ENCODE assay signal across 18 cellular contexts in genomic region chr10:112082134-112082533, GRCh38.
DNase-seq lines count a peak whose midpoint lies in the region; ATAC-seq and TF ChIP-seq lines count a peak whose summit lies in the region.
"Had no signal": no experiment of that assay in that cellular context is flagged by ENCODE, and none has a peak within 500 bp of the region (broad histone marks: within the 10 kb centered on the region; RNA-seq: fewer than 3 reads in every experiment).

No MANE protein-coding gene starts in this region.

- DNase-seq in DMS79 treated with DMSO at 0.1 percent for 48 hours (lab: John Stamatoyannopoulos, UW) (peak; percentile 33), DMS79 (lab: John Stamatoyannopoulos, UW) (no peak), NCI-H1105 treated with DMSO at 0.1 percent for 48 hours (lab: John Stamatoyannopoulos, UW) (peak; percentile 89), fibroblast of villous mesenchyme (ENCODE audit: low read depth) (peak; percentile 90), retinal pigment epithelial cell (ENCODE audit: low read depth) (peak; percentile 82), CD1c-positive myeloid dendritic cell (ENCODE audit: extremely low spot score) (no peak)
- no peak for DNase-seq in CD8-positive, alpha-beta T cell
- DNase-seq: activated CD4-positive, alpha-beta T cell treated with anti-CD3 and anti-CD28 coated beads, Interleukin-2, amount 50 U/mL, for 48 hours; activated naive CD8-positive, alpha-beta T cell treated with anti-CD3 and anti-CD28 coated beads, Interleukin-2, amount 10 ng/mL, durations not matched to agents 7 days and 5 days; activated T-cell treated with anti-CD3 and anti-CD28 coated beads, Interleukin-2, amount 50 U/mL, for 24 hours; effector memory CD8-positive, alpha-beta T cell; NCI-H1436; NCI-H526 treated with DMSO at 0.1 percent for 48 hours; upper lobe of right lung had no signal

- H3K4me3 ChIP-seq in fibroblast of villous mesenchyme (ENCODE audit: low read depth, low read length) = no peak overlapping the region
- no peak overlapping the region for H3K4me3 ChIP-seq in retinal pigment epithelial cell (ENCODE audit: low read length)
- H3K4me3 ChIP-seq in CD8-positive, alpha-beta T cell (ENCODE audit: low read depth, low read length) = no peak overlapping the region
- H3K4me3 ChIP-seq: A549, HAP-1, upper lobe of right lung had no signal

- H3K4me1 ChIP-seq in CD8-positive, alpha-beta T cell (ENCODE audit: insufficient read depth, low read length) = no peaks in the 10 kb centered on the region
- H3K4me1 ChIP-seq: A549, HAP-1, upper lobe of right lung had no signal

- H3K27me3 Mint-ChIP-seq in CD8-positive, alpha-beta T cell (ENCODE audit: low read depth) = peaks cover 22% of the 10 kb centered on the region

- H3K27ac ChIP-seq in CD8-positive, alpha-beta T cell (ENCODE audit: low read depth, low read length) = no peak overlapping the region
- H3K27ac ChIP-seq: A549, upper lobe of right lung had no signal

- H3K36me3 ChIP-seq in CD8-positive, alpha-beta T cell (ENCODE audit: insufficient read depth, low read length) = no peaks in the 10 kb centered on the region
- H3K36me3 ChIP-seq: HAP-1, upper lobe of right lung had no signal

- intact Hi-C loops in CD8-positive, alpha-beta T cell (cut with DNase I, micrococcal nuclease) = no loop called here

- H3K9me3 ChIP-seq in CD8-positive, alpha-beta T cell (ENCODE audit: low read length) = no peaks in the 10 kb centered on the region
- H3K9me3 ChIP-seq: A549, HAP-1, upper lobe of right lung had no signal

- H3K27me3 ChIP-seq in CD8-positive, alpha-beta T cell (ENCODE audit: insufficient read depth, low read length) = no peaks in the 10 kb centered on the region
- H3K27me3 ChIP-seq: upper lobe of right lung had no signal

- H3K4me1 Mint-ChIP-seq in CD8-positive, alpha-beta T cell (ENCODE audit: low read depth) = no peaks in the 10 kb centered on the region
- H3K4me1 Mint-ChIP-seq: activated naive CD8-positive, alpha-beta T cell treated with anti-CD3 and anti-CD28 coated beads, Interleukin-2, amount 10 ng/mL, durations not matched to agents 7 days and 5 days; stimulated activated effector memory CD8-positive, alpha-beta T cell treated with anti-CD3 and anti-CD28 coated beads, Interleukin-12 subunit alpha, Interleukin-12 subunit beta, amount 100 ng/mL, for 72 hours had no signal

- CTCF ChIA-PET in CD8-positive, alpha-beta T cell (lab: Charles Lee) = interaction anchor here (1.5 kb wide), 1 partner anchor 9 kb away, joined by 5 read pairs; no protein-coding TSS in a partner anchor

- H3K27ac Mint-ChIP-seq in CD8-positive, alpha-beta T cell = no peak overlapping the region
- H3K27ac Mint-ChIP-seq: activated naive CD8-positive, alpha-beta T cell treated with anti-CD3 and anti-CD28 coated beads, Interleukin-2, amount 10 ng/mL, durations not matched to agents 7 days and 5 days; activated T-cell treated with anti-CD3 and anti-CD28 coated beads, Interleukin-2, amount 50 U/mL, for 24 hours; effector memory CD8-positive, alpha-beta T cell; stimulated activated effector memory CD8-positive, alpha-beta T cell treated with anti-CD3 and anti-CD28 coated beads, Interleukin-12 subunit alpha, Interleukin-12 subunit beta, amount 100 ng/mL, for 72 hours had no signal

- ATAC-seq in CD8-positive, alpha-beta T cell = no peak
- ATAC-seq in GM21390 (IDR thresholded peaks at IDR 0.05; ENCODE audit: unreplicated experiment) = no peak
- ATAC-seq: A549; effector memory CD8-positive, alpha-beta T cell; stimulated activated effector memory CD8-positive, alpha-beta T cell treated with anti-CD3 and anti-CD28 coated beads, Interleukin-12 subunit alpha, Interleukin-12 subunit beta, amount 100 ng/mL, for 72 hours; upper lobe of right lung had no signal

- POLR2A ChIA-PET in CD8-positive, alpha-beta T cell (lab: Charles Lee) = no interaction called here

- H3K4me3 Mint-ChIP-seq in CD8-positive, alpha-beta T cell = no peak overlapping the region
- H3K4me3 Mint-ChIP-seq: activated naive CD8-positive, alpha-beta T cell treated with anti-CD3 and anti-CD28 coated beads, Interleukin-2, amount 10 ng/mL, durations not matched to agents 7 days and 5 days; activated T-cell treated with anti-CD3 and anti-CD28 coated beads, Interleukin-2, amount 50 U/mL, for 24 hours; effector memory CD8-positive, alpha-beta T cell; stimulated activated effector memory CD8-positive, alpha-beta T cell treated with anti-CD3 and anti-CD28 coated beads, Interleukin-12 subunit alpha, Interleukin-12 subunit beta, amount 100 ng/mL, for 72 hours had no signal

- TF ChIP-seq CTCF in fibroblast of villous mesenchyme (IDR thresholded peaks at IDR 0.05; ENCODE audit: insufficient read depth, low read depth, low read length) = no peak
- no peak for TF ChIP-seq CTCF in retinal pigment epithelial cell (conservative IDR thresholded peaks at IDR 0.05; ENCODE audit: low read depth, low read length)
- no peak for TF ChIP-seq CTCF in CD8-positive, alpha-beta T cell (IDR thresholded peaks at IDR 0.05)

- H3K36me3 Mint-ChIP-seq in CD8-positive, alpha-beta T cell = no peaks in the 10 kb centered on the region
- H3K36me3 Mint-ChIP-seq: activated naive CD8-positive, alpha-beta T cell treated with anti-CD3 and anti-CD28 coated beads, Interleukin-2, amount 10 ng/mL, durations not matched to agents 7 days and 5 days; stimulated activated effector memory CD8-positive, alpha-beta T cell treated with anti-CD3 and anti-CD28 coated beads, Interleukin-12 subunit alpha, Interleukin-12 subunit beta, amount 100 ng/mL, for 72 hours had no signal

- H3K9me3 Mint-ChIP-seq in CD8-positive, alpha-beta T cell = no peaks in the 10 kb centered on the region
- H3K9me3 Mint-ChIP-seq: activated naive CD8-positive, alpha-beta T cell treated with anti-CD3 and anti-CD28 coated beads, Interleukin-2, amount 10 ng/mL, durations not matched to agents 7 days and 5 days; activated T-cell treated with anti-CD3 and anti-CD28 coated beads, Interleukin-2, amount 50 U/mL, for 24 hours; effector memory CD8-positive, alpha-beta T cell; stimulated activated effector memory CD8-positive, alpha-beta T cell treated with anti-CD3 and anti-CD28 coated beads, Interleukin-12 subunit alpha, Interleukin-12 subunit beta, amount 100 ng/mL, for 72 hours had no signal

Comparison
In these comparisons a context has a peak if more than half of its experiments do, and no peak if none do; other contexts are left out.
1. DNase-seq: peak in DMS79 treated with DMSO at 0.1 percent for 48 hours (single experiment), NCI-H1105 treated with DMSO at 0.1 percent for 48 hours (single experiment), fibroblast of villous mesenchyme (single experiment) and retinal pigment epithelial cell (single experiment); none in DMS79 (single experiment), CD8-positive, alpha-beta T cell (0 of 7) and CD1c-positive myeloid dendritic cell (single experiment).